ENCODE assay signal across 13 cellular contexts in the genomic region with DNA sequence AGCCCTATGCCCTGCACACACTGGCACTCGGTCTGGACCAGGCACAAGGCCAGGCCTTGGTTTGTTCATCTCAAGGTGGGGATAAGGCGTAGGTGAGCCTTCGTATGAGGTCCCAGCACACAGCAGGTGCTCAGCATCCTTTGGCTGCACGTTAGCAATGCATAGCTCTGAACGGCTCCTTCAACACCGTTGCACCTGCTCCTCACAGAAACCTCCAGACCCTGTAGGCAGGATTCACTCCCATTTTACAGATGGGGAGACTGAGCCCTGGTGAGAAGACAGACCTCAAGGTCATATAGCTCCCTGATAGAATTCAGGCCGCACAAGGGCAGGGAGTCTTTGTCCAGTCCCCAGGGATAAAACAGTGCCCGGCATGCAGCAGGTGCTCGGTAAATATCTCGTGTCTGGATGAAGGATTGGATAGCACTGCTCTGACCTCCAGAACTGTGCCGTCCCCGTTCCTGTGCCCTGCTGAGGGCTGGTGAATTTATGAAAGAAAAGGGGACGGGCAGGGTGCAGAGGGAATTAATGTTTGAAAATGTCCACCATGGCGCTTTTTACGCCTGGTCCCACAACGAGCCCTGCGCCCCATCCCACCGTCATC. TPM values are rescaled to one million over a fixed set of nuclear protein-coding genes. Genes with fewer than 3 reads are reported as not detected.
A peak's percentile ranks its signal among the peaks of the same experiment; 100 is the strongest.
DNase-seq lines count a peak whose midpoint lies in the region; ATAC-seq and TF ChIP-seq lines count a peak whose summit lies in the region.
"Had no signal": no experiment of that assay in that cellular context is flagged by ENCODE, and none has a peak within 500 bp of the region (broad histone marks: within the 10 kb centered on the region; RNA-seq: fewer than 3 reads in every experiment).

No MANE protein-coding gene starts in this region.

- H4K20me1 ChIP-seq in SK-N-SH (ENCODE audit: insufficient read depth), result no peaks in the 10 kb centered on the region

- H3K27me3 ChIP-seq in SK-N-SH (ENCODE audit: insufficient read depth) (peaks cover 13% of the 10 kb centered on the region), mesendoderm (ENCODE audit: insufficient read depth, low read length, poor library complexity) (peaks cover 3% of the 10 kb centered on the region), suprapubic skin (peaks cover 63% of the 10 kb centered on the region)

- H2BK15ac ChIP-seq in mesendoderm (replicated peaks; ENCODE audit: low read depth), result no peak overlapping the region

- no peak overlapping the region for H4K5ac ChIP-seq in mesendoderm (ENCODE audit: low read length)

- H3K4me1 ChIP-seq in SK-N-SH (ENCODE audit: control insufficient read depth in 1 of 2, insufficient read depth in 2 of 2, low read depth in 1 of 2, low read length in 1 of 2) (peaks cover 0 to 7% of the 10 kb centered on the region in 2 experiments; a peak in 1 of 4 replicates), mesendoderm (ENCODE audit: control insufficient read depth, low read depth, low read length) (peaks cover 2% of the 10 kb centered on the region), suprapubic skin (peaks cover 37% of the 10 kb centered on the region)

- H3F3A ChIP-seq in SK-N-SH (replicated peaks; ENCODE audit: insufficient read depth), result no peaks in the 10 kb centered on the region

- H3K27ac Mint-ChIP-seq in activated CD8-positive, alpha-beta T cell treated with anti-CD3 and anti-CD28 coated beads for 36 hours, result no peak overlapping the region
- H3K27ac Mint-ChIP-seq: IgD-negative memory B cell; stimulated activated memory B cell treated with anti-CD40 and anti-IgM and Interleukin-4, amounts not matched to agents 10 μg/mL and 1 μg/mL and 100 μg/mL, for 72 hours had no signal

- H3K36me3 Mint-ChIP-seq in activated CD8-positive, alpha-beta T cell treated with anti-CD3 and anti-CD28 coated beads for 36 hours (ENCODE audit: low read depth), result no peaks in the 10 kb centered on the region
- H3K36me3 Mint-ChIP-seq: IgD-negative memory B cell; stimulated activated memory B cell treated with anti-CD40 and anti-IgM and Interleukin-4, amounts not matched to agents 10 μg/mL and 1 μg/mL and 100 μg/mL, for 72 hours had no signal

- H3K9me2 ChIP-seq in SK-N-SH, result no peaks in the 10 kb centered on the region

- no peak overlapping the region for H3K4me3 Mint-ChIP-seq in activated CD8-positive, alpha-beta T cell treated with anti-CD3 and anti-CD28 coated beads for 36 hours
- H3K4me3 Mint-ChIP-seq: stimulated activated memory B cell treated with anti-CD40 and anti-IgM and Interleukin-4, amounts not matched to agents 10 μg/mL and 1 μg/mL and 100 μg/mL, for 72 hours had no signal

- no peak for TF ChIP-seq RAD21 in SK-N-SH (IDR thresholded peaks at IDR 0.05; ENCODE audit: low read length)

- ATAC-seq in SK-N-SH treated with all-trans-retinoic acid at 6 μM for 48 hours, result no peak
- ATAC-seq in activated CD8-positive, alpha-beta T cell treated with anti-CD3 and anti-CD28 coated beads for 36 hours, result no peak

- H3K9me3 Mint-ChIP-seq in activated CD8-positive, alpha-beta T cell treated with anti-CD3 and anti-CD28 coated beads for 36 hours, result no peaks in the 10 kb centered on the region

- 41% methylated on average over 18 of the region's 18 CpGs for WGBS in SK-N-SH (ENCODE audit: low lambda C conversion rate)
- WGBS in mesendoderm (ENCODE audit: extremely low coverage, insufficient coverage, low lambda C conversion rate), result no CpG with 5 or more reads among the region's 18 CpGs
- 52% methylated on average over 18 of the region's 18 CpGs for WGBS in suprapubic skin

- H2AFZ ChIP-seq in SK-N-SH (ENCODE audit: low read depth), result no peak overlapping the region

- intact Hi-C loops in activated CD8-positive, alpha-beta T cell treated with anti-CD3 and anti-CD28 coated beads for 36 hours (cut with micrococcal nuclease), result no loop called here

- H3K9ac ChIP-seq in SK-N-SH (no peak overlapping the region), mesendoderm (ENCODE audit: low read length) (peak overlapping the region; percentile 80)

- TF ChIP-seq EP300 in SK-N-SH (IDR thresholded peaks at IDR 0.05; ENCODE audit: borderline replicate concordance in 1 of 2, low read depth in 1 of 2, low read length in 1 of 2) (no peak), suprapubic skin (IDR thresholded peaks at IDR 0.05) (no peak)

- H3K4me2 ChIP-seq in SK-N-SH (peak overlapping the region; percentile 71; the same call in 1 of the 2 replicates), mesendoderm (ENCODE audit: low read length) (peak overlapping the region; percentile 69)

- POLR2A ChIA-PET in SK-N-SH (lab: Yijun Ruan, JAX), result no interaction called here
- POLR2A ChIA-PET in activated CD8-positive, alpha-beta T cell treated with anti-CD3 and anti-CD28 coated beads for 36 hours (lab: Charles Lee), result no interaction called here

- no peak overlapping the region for H3K27ac ChIP-seq in SK-N-SH (ENCODE audit: low read depth in 2 of 2, low read length in 1 of 2)
- H3K27ac ChIP-seq in cingulate gyrus (ENCODE audit: low read depth, low read length), result peak overlapping the region; percentile 93
- no peak overlapping the region for H3K27ac ChIP-seq in mesendoderm (ENCODE audit: low read depth, low read length)
- no peak overlapping the region for H3K27ac ChIP-seq in suprapubic skin
- H3K27ac ChIP-seq: 22Rv1 had no signal

- no peak for TF ChIP-seq POLR2A in suprapubic skin (IDR thresholded peaks at IDR 0.05)

- no peak overlapping the region for H2AK5ac ChIP-seq in mesendoderm (ENCODE audit: low read length)

- H3K4ac ChIP-seq in mesendoderm (ENCODE audit: low read depth, low read length), result peak overlapping the region; percentile 92

- peak overlapping the region; percentile 90 for H3K56ac ChIP-seq in mesendoderm (ENCODE audit: low read length)

- peaks cover 9% of the 10 kb centered on the region for H3K79me1 ChIP-seq in mesendoderm (ENCODE audit: low read length)

- H3K4me1 Mint-ChIP-seq in activated CD8-positive, alpha-beta T cell treated with anti-CD3 and anti-CD28 coated beads for 36 hours (ENCODE audit: low read depth), result no peaks in the 10 kb centered on the region
- H3K4me1 Mint-ChIP-seq: stimulated activated memory B cell treated with anti-CD40 and anti-IgM and Interleukin-4, amounts not matched to agents 10 μg/mL and 1 μg/mL and 100 μg/mL, for 72 hours had no signal

- H3K18ac ChIP-seq in mesendoderm (ENCODE audit: low read length), result peak overlapping the region; percentile 83

- H3K4me3 ChIP-seq in SK-N-SH (ENCODE audit: low read depth in 2 of 2, low read length in 1 of 2) (peak overlapping the region; percentile 44 to 49; a peak in 2 of 4 replicates), mesendoderm (ENCODE audit: low read length) (peak overlapping the region; percentile 50), suprapubic skin (peak overlapping the region; percentile 59)

- no peaks in the 10 kb centered on the region for H3K36me3 ChIP-seq in SK-N-SH (replicated peaks in 1 of 2; ENCODE audit: control insufficient read depth in 1 of 2, insufficient read depth in 2 of 2, low read length in 1 of 2)
- H3K36me3 ChIP-seq in mesendoderm (ENCODE audit: control insufficient read depth, insufficient read depth, low read length), result no peaks in the 10 kb centered on the region
- H3K36me3 ChIP-seq in suprapubic skin, result no peaks in the 10 kb centered on the region

- H3K9me3 ChIP-seq in SK-N-SH (no peaks in the 10 kb centered on the region), suprapubic skin (no peaks in the 10 kb centered on the region)

- H2BK120ac ChIP-seq in mesendoderm (ENCODE audit: low read depth, low read length), result no peak overlapping the region

- TF ChIP-seq CTCF in SK-N-SH (IDR thresholded peaks at IDR 0.05), result no peak
- no peak for TF ChIP-seq CTCF in suprapubic skin (IDR thresholded peaks at IDR 0.05)
- TF ChIP-seq CTCF in activated CD8-positive, alpha-beta T cell treated with anti-CD3 and anti-CD28 coated beads for 36 hours (IDR thresholded peaks at IDR 0.05), result no peak

- no peak overlapping the region for H2BK5ac ChIP-seq in mesendoderm (ENCODE audit: low read length)

- CTCF ChIA-PET in SK-N-SH (lab: Yijun Ruan, JAX), result interaction anchor here (0.8 to 1.1 kb wide), 5 partner anchors 19 to 139 kb away, joined by 3 to 4 read pairs (median 3); no protein-coding TSS in a partner anchor
- CTCF ChIA-PET in activated CD8-positive, alpha-beta T cell treated with anti-CD3 and anti-CD28 coated beads for 36 hours (lab: Charles Lee), result no interaction called here

- H3K23ac ChIP-seq in mesendoderm (ENCODE audit: low read length), result no peak overlapping the region

- H4K8ac ChIP-seq in mesendoderm (ENCODE audit: low read depth, low read length), result no peak overlapping the region

- H3K79me2 ChIP-seq in SK-N-SH (ENCODE audit: insufficient read depth) (no peaks in the 10 kb centered on the region), mesendoderm (ENCODE audit: control insufficient read depth, insufficient read depth, low read length) (peaks cover 25% of the 10 kb centered on the region)

- peaks cover 46% of the 10 kb centered on the region for H3K27me3 Mint-ChIP-seq in activated CD8-positive, alpha-beta T cell treated with anti-CD3 and anti-CD28 coated beads for 36 hours

- DNase-seq in SK-N-SH, result no peak
- no peak for DNase-seq in mesendoderm
- DNase-seq in suprapubic skin (ENCODE audit: low spot score in 2 of 2), result peak in 1 of 2 donors; percentile 32
- no peak for DNase-seq in NCI-H526 (lab: John Stamatoyannopoulos, UW)
- no peak for DNase-seq in H4 (ENCODE audit: low spot score)
- no peak for DNase-seq in activated CD8-positive, alpha-beta T cell treated with anti-CD3 and anti-CD28 coated beads for 36 hours
- DNase-seq: activated CD4-positive, alpha-beta T cell treated with anti-CD3 and anti-CD28 coated beads for 1 hour; effector memory CD4-positive, alpha-beta T cell had no signal

TF ChIP-seq in SK-N-SH, 30 proteins besides CTCF, POLR2A, EP300 and RAD21:
- TF ChIP-seq EZH2phosphoT487 (IDR thresholded peaks at IDR 0.05; ENCODE audit: borderline replicate concordance, low read depth), result no peak

TF ChIP-seq in SK-N-SH treated with all-trans-retinoic acid at 6 μM for 48 hours, 23 proteins besides CTCF, POLR2A, EP300 and RAD21:
- TF ChIP-seq RARB (CRISPR knock-in tag; IDR thresholded peaks at IDR 0.05) (no peak), PPARA (CRISPR knock-in tag; IDR thresholded peaks at IDR 0.05; ENCODE audit: borderline replicate concordance) (no peak)

RNA-seq across cellular contexts. Expression of a gene that starts 2.4 kb away (rescaled TPM):
- polyA plus RNA-seq in SK-N-SH (2012; rRNA removed), result 0.08 and 0.21 TPM in 2 replicates
- polyA plus RNA-seq in SK-N-SH (2012; cell fraction: cytosol; rRNA removed), result 0.08 and 0.22 TPM in 2 replicates
- polyA plus RNA-seq in SK-N-SH (2012; cell fraction: nucleus; rRNA removed), result 0.05 and 0.19 TPM in 2 replicates
- 48.5 TPM for polyA plus RNA-seq in mesendoderm (2013, experiment 1 of 2)
- polyA plus RNA-seq in mesendoderm (2013, experiment 2 of 2), result 52.5 TPM
- 10 to 100 TPM; 42.5 to 81.5 (median 61.0) TPM for total RNA-seq in suprapubic skin
- total RNA-seq in H4 (2014; rRNA removed; shearing (Covaris generic)), result 0.91 and 1.3 TPM in 2 replicates
- not detected for total RNA-seq in activated CD8-positive, alpha-beta T cell treated with anti-CD3 and anti-CD28 coated beads for 36 hours
- polyA plus RNA-seq: IgD-negative memory B cell had no signal

Comparison
In these comparisons a context has a peak if more than half of its experiments do, and no peak if none do; other contexts are left out.
1. RNA of a gene that starts 2.4 kb away (total RNA-seq): 42.5 to 81.5 TPM in suprapubic skin; 0.91 to 1.3 TPM in H4 and not detected in activated CD8-positive, alpha-beta T cell treated with anti-CD3 and anti-CD28 coated beads for 36 hours; every median in the first group is over 10 times any median in the second.
2. Peak in every context shown above with its lines, with median percentiles within 50 percentile points of each other: H3K4me3 ChIP-seq.